Comparison of ENCODE assay signal across 27 cellular contexts in genomic region chr9:4443439-4443838, GRCh38. TPM values are rescaled to one million over a fixed set of nuclear protein-coding genes. Genes with fewer than 3 reads are reported as not detected.
"Had no signal": no experiment of that assay in that cellular context is flagged by ENCODE, and none has a peak within 500 bp of the region (broad histone marks: within the 10 kb centered on the region; RNA-seq: fewer than 3 reads in every experiment).

No MANE protein-coding gene starts in this region.

- H3K9me3 ChIP-seq: esophagus squamous epithelium, right lobe of liver, thoracic aorta had no signal

- H3K4me3 Mint-ChIP-seq: activated CD4-positive, alpha-beta memory T cell treated with anti-CD3 and anti-CD28 coated beads, Interleukin-2, amount 10 ng/mL, durations not matched to agents 7 days and 5 days; activated CD4-positive, alpha-beta T cell treated with anti-CD3 and anti-CD28 coated beads, Interleukin-2, amount 10 ng/mL, durations not matched to agents 7 days and 5 days; activated naive CD4-positive, alpha-beta T cell treated with anti-CD3 and anti-CD28 coated beads, Interleukin-2, amount 50 U/mL, for 24 hours; activated naive CD8-positive, alpha-beta T cell treated with anti-CD3 and anti-CD28 coated beads, Interleukin-2, amount 50 U/mL, for 24 hours; nephron; stimulated activated effector memory CD8-positive, alpha-beta T cell treated with anti-CD3 and anti-CD28 coated beads, Interleukin-12 subunit alpha, Interleukin-12 subunit beta, amount 100 ng/mL, for 72 hours; stimulated activated naive CD8-positive, alpha-beta T cell treated with anti-CD3 and anti-CD28 coated beads, Interleukin-15, Interleukin-2, amounts not matched to agents 100 ng/mL and 50 ng/mL, for 24 hours; WTC11 had no signal

- H3K4me1 ChIP-seq: esophagus squamous epithelium, left ventricle myocardium inferior had no signal

- H3K4me1 Mint-ChIP-seq: activated CD4-positive, alpha-beta memory T cell treated with anti-CD3 and anti-CD28 coated beads, Interleukin-2, amount 10 ng/mL, durations not matched to agents 7 days and 5 days; activated CD4-positive, alpha-beta T cell treated with anti-CD3 and anti-CD28 coated beads, Interleukin-2, amount 10 ng/mL, durations not matched to agents 7 days and 5 days; activated naive CD8-positive, alpha-beta T cell treated with anti-CD3 and anti-CD28 coated beads, Interleukin-2, amount 50 U/mL, for 24 hours; nephron; stimulated activated effector memory CD8-positive, alpha-beta T cell treated with anti-CD3 and anti-CD28 coated beads, Interleukin-12 subunit alpha, Interleukin-12 subunit beta, amount 100 ng/mL, for 72 hours; WTC11 had no signal

- H3K27ac ChIP-seq: esophagus squamous epithelium, left ventricle myocardium inferior, right lobe of liver, skin epidermis, thoracic aorta had no signal

- FAIRE-seq: urothelium cell line had no signal

- H3K27ac Mint-ChIP-seq: activated CD4-positive, alpha-beta memory T cell treated with anti-CD3 and anti-CD28 coated beads, Interleukin-2, amount 10 ng/mL, durations not matched to agents 7 days and 5 days; activated CD4-positive, alpha-beta T cell treated with anti-CD3 and anti-CD28 coated beads, Interleukin-2, amount 10 ng/mL, durations not matched to agents 7 days and 5 days; activated naive CD4-positive, alpha-beta T cell treated with anti-CD3 and anti-CD28 coated beads, Interleukin-2, amount 50 U/mL, for 24 hours; activated naive CD8-positive, alpha-beta T cell treated with anti-CD3 and anti-CD28 coated beads, Interleukin-2, amount 50 U/mL, for 24 hours; activated T-helper 2 cell treated with anti-CD3 and anti-CD28 coated beads, Interferon-gamma antibody, Interleukin-2, Interleukin-4, amounts not matched to agents 10 μg/mL and 5 μg/mL and 100 μg/mL, durations not matched to agents 14 hours and 24 hours and 36 hours; nephron; progenitor cell of endocrine pancreas; stimulated activated effector memory CD8-positive, alpha-beta T cell treated with anti-CD3 and anti-CD28 coated beads, Interleukin-12 subunit alpha, Interleukin-12 subunit beta, amount 100 ng/mL, for 72 hours; stimulated activated naive CD8-positive, alpha-beta T cell treated with anti-CD3 and anti-CD28 coated beads, Interleukin-15, Interleukin-2, amounts not matched to agents 100 ng/mL and 50 ng/mL, for 24 hours; WTC11 had no signal

- DNase-seq: activated CD4-positive, alpha-beta memory T cell treated with anti-CD3 and anti-CD28 coated beads, Interleukin-2, amount 10 ng/mL, durations not matched to agents 7 days and 5 days; activated CD4-positive, alpha-beta T cell treated with anti-CD3 and anti-CD28 coated beads for 1 hour; activated CD4-positive, alpha-beta T cell treated with anti-CD3 and anti-CD28 coated beads, Interleukin-2, amount 10 ng/mL, durations not matched to agents 7 days and 5 days; activated naive CD8-positive, alpha-beta T cell treated with anti-CD3 and anti-CD28 coated beads, Interleukin-2, amount 50 U/mL, for 24 hours; activated T-cell treated with anti-CD3 and anti-CD28 coated beads, Interleukin-2, amount 50 U/mL, for 48 hours; amygdala; central memory CD4-positive, alpha-beta T cell; dermis blood vessel endothelial cell; effector CD4-positive, alpha-beta T cell; esophagus squamous epithelium; foreskin melanocyte; glutamatergic neuron; left ventricle myocardium inferior; right lobe of liver; stimulated activated CD4-positive, alpha-beta T cell treated with anti-CD3 and anti-CD28 coated beads, Interleukin-4, amount 100 ng/mL, for 24 hours; T1000 had no signal

- H3K4me3 ChIP-seq: esophagus squamous epithelium, left ventricle myocardium inferior, lung, right lobe of liver, skin epidermis, thoracic aorta had no signal

- ATAC-seq: activated naive CD8-positive, alpha-beta T cell treated with anti-CD3 and anti-CD28 coated beads, Interleukin-2, amount 50 U/mL, for 24 hours; stimulated activated effector memory CD8-positive, alpha-beta T cell treated with anti-CD3 and anti-CD28 coated beads, Interleukin-12 subunit alpha, Interleukin-12 subunit beta, amount 100 ng/mL, for 72 hours; WTC11 had no signal

- H3K36me3 Mint-ChIP-seq: activated naive CD4-positive, alpha-beta T cell treated with anti-CD3 and anti-CD28 coated beads, Interleukin-2, amount 50 U/mL, for 24 hours; stimulated activated effector memory CD8-positive, alpha-beta T cell treated with anti-CD3 and anti-CD28 coated beads, Interleukin-12 subunit alpha, Interleukin-12 subunit beta, amount 100 ng/mL, for 72 hours had no signal

- H3K27me3 ChIP-seq: esophagus squamous epithelium, right lobe of liver had no signal

- H3K36me3 ChIP-seq: esophagus squamous epithelium, left ventricle myocardium inferior, right lobe of liver, thoracic aorta had no signal

- H3K9me3 Mint-ChIP-seq: activated CD4-positive, alpha-beta memory T cell treated with anti-CD3 and anti-CD28 coated beads, Interleukin-2, amount 10 ng/mL, durations not matched to agents 7 days and 5 days had no signal

RNA-seq across cellular contexts. Expression of gene SLC1A1, which starts 46.8 kb away (rescaled TPM):
- total RNA-seq: activated T-helper 2 cell treated with anti-CD3 and anti-CD28 coated beads, Interferon-gamma antibody, Interleukin-2, Interleukin-4, amounts not matched to agents 10 μg/mL and 5 μg/mL and 100 μg/mL, durations not matched to agents 14 hours and 24 hours and 36 hours had no signal
